Comparison of ENCODE assay signal across 28 cellular contexts in the genomic region with DNA sequence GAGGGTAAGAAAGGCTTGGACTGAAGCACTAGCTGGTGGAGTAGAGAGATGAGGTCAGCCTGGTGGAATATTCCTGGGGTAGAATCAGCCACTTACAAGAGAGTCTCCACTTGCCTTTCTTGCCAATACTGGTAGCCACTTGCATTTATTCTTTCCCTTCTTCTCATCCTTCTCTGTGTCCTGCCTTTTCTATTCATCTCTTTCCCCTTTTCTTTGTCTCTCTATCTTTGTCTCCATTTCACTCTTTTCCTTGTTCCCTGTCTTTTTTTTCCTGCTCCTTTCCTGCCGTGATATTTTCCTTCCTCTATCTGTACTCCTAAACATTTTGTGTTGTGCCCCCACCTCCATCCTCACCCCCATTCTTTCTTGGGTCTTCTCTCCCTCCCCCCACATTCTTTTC.
"Had no signal": no experiment of that assay in that cellular context is flagged by ENCODE, and none has a peak within 500 bp of the region (broad histone marks: within the 10 kb centered on the region; RNA-seq: fewer than 3 reads in every experiment).

No MANE protein-coding gene starts in this region.

- H3K27me3 ChIP-seq: left lung, neural progenitor cell, neutrophil, right atrium auricular region, right lobe of liver, tibial nerve, upper lobe of left lung, vagina had no signal

- H3K9ac ChIP-seq: neural progenitor cell had no signal

- H3K9me3 ChIP-seq: left lung, lower lobe of right lung, neutrophil, right atrium auricular region, right lobe of liver, tibial nerve, upper lobe of left lung, vagina had no signal

- H3K4me2 ChIP-seq: neural progenitor cell, smooth muscle cell had no signal

- H3K27me3 Mint-ChIP-seq: stimulated activated memory B cell treated with anti-CD40 and anti-IgM and Interleukin-4, amounts not matched to agents 10 μg/mL and 1 μg/mL and 100 μg/mL, for 72 hours; stimulated activated naive CD8-positive, alpha-beta T cell treated with anti-CD3 and anti-CD28 coated beads, Interleukin-15, amount 100 ng/mL, for 72 hours had no signal

- H3K27ac Mint-ChIP-seq: naive thymus-derived CD8-positive, alpha-beta T cell; neural progenitor cell; progenitor cell of endocrine pancreas; stimulated activated memory B cell treated with anti-CD40 and anti-IgM and Interleukin-4, amounts not matched to agents 10 μg/mL and 1 μg/mL and 100 μg/mL, for 72 hours had no signal

- H3K9me3 Mint-ChIP-seq: neural progenitor cell; stimulated activated memory B cell treated with anti-CD40 and anti-IgM and Interleukin-4, amounts not matched to agents 10 μg/mL and 1 μg/mL and 100 μg/mL, for 72 hours; stimulated activated naive CD8-positive, alpha-beta T cell treated with anti-CD3 and anti-CD28 coated beads, Interleukin-15, amount 100 ng/mL, for 72 hours had no signal

- H3K27ac ChIP-seq: left lung, lower lobe of right lung, neural progenitor cell, neutrophil, right atrium auricular region, right lobe of liver, tibial nerve, upper lobe of left lung, vagina had no signal

- H2AFZ ChIP-seq: neural progenitor cell had no signal

- H3K36me3 ChIP-seq: left lung, lower lobe of right lung, neural progenitor cell, neutrophil, right atrium auricular region, right lobe of liver, tibial nerve, upper lobe of left lung, vagina had no signal

- H3K4me1 Mint-ChIP-seq: immature natural killer cell; naive thymus-derived CD8-positive, alpha-beta T cell; stimulated activated memory B cell treated with anti-CD40 and anti-IgM and Interleukin-4, amounts not matched to agents 10 μg/mL and 1 μg/mL and 100 μg/mL, for 72 hours; stimulated activated naive CD8-positive, alpha-beta T cell treated with anti-CD3 and anti-CD28 coated beads, Interleukin-15, amount 100 ng/mL, for 72 hours had no signal

- H3K4me1 ChIP-seq: right atrium auricular region, tibial nerve, vagina had no signal

- H3K4me3 Mint-ChIP-seq: immature natural killer cell; naive thymus-derived CD8-positive, alpha-beta T cell; neural progenitor cell; stimulated activated memory B cell treated with anti-CD40 and anti-IgM and Interleukin-4, amounts not matched to agents 10 μg/mL and 1 μg/mL and 100 μg/mL, for 72 hours; stimulated activated naive CD8-positive, alpha-beta T cell treated with anti-CD3 and anti-CD28 coated beads, Interleukin-15, amount 100 ng/mL, for 72 hours had no signal

- H3K4me3 ChIP-seq: left lung, lower lobe of right lung, neural progenitor cell, right atrium auricular region, right lobe of liver, smooth muscle cell, tibial nerve, upper lobe of left lung, vagina had no signal

- FAIRE-seq: islet of Langerhans, kidney had no signal

- DNase-seq: hypothalamus; immature natural killer cell; kidney; left colon; left lung; lower lobe of right lung; mammary epithelial cell; mesenchymal stem cell; naive thymus-derived CD8-positive, alpha-beta T cell; occipital lobe; right lobe of liver; stimulated activated CD4-positive, alpha-beta T cell treated with anti-CD3 and anti-CD28 coated beads, Interleukin-1b, Interleukin-23, amount 100 ng/mL, for 48 hours; stimulated activated CD4-positive, alpha-beta T cell treated with anti-CD3 and anti-CD28 coated beads, Interleukin-2, amount 100 ng/mL, for 48 hours; stimulated activated CD4-positive, alpha-beta T cell treated with anti-CD3 and anti-CD28 coated beads, Interleukin-4, amount 100 ng/mL, for 4 hours; stimulated activated CD8-positive, alpha-beta memory T cell treated with anti-CD3 and anti-CD28 coated beads, Interleukin-4, amount 100 ng/mL, for 48 hours; stimulated activated naive CD4-positive, alpha-beta T cell treated with Interleukin-2 at 50 U/mL for 16 hours; stimulated activated naive CD8-positive, alpha-beta T cell treated with anti-CD3 and anti-CD28 coated beads, Interleukin-15, amount 100 ng/mL, for 72 hours; substantia nigra; upper lobe of left lung had no signal

- H3K36me3 Mint-ChIP-seq: immature natural killer cell; naive thymus-derived CD8-positive, alpha-beta T cell; neural progenitor cell; stimulated activated memory B cell treated with anti-CD40 and anti-IgM and Interleukin-4, amounts not matched to agents 10 μg/mL and 1 μg/mL and 100 μg/mL, for 72 hours had no signal
